In the genomic region with DNA sequence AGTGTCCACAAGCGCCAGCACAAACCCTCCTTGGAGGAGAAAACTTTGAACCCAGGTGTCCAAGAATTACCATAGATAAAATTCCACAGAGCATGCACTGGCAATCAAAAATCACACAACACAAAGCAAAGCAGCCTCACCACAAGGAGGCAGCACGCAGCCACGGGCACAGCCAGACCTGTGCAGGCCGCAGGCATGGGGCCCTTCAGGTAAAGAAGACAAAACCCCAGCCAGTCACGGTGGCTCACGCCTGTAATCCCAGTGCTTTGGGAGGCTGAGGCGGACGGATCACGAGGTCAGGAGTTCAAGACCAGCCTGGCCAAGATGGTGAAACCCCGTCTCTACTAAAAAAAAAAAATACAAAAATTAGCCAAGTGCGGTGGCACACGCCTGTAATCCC, we compare ENCODE assay signal across 9 cellular contexts. TPM values are rescaled to one million over a fixed set of nuclear protein-coding genes. Genes with fewer than 3 reads are reported as not detected.
DNase-seq lines count a peak whose midpoint lies in the region; ATAC-seq and TF ChIP-seq lines count a peak whose summit lies in the region.
"Not testable (repeated sequence)": the region's sequence is repeated elsewhere in the genome, so short reads cannot be mapped to it uniquely, and the experiment has no call there.
"Had no signal": no experiment of that assay in that cellular context is flagged by ENCODE, and none has a peak within 500 bp of the region (broad histone marks: within the 10 kb centered on the region; RNA-seq: fewer than 3 reads in every experiment).

No MANE protein-coding gene starts in this region.

- H3K27me3 ChIP-seq in HL-60 (ENCODE audit: insufficient read depth, poor library complexity, severe bottlenecking); naive thymus-derived CD4-positive, alpha-beta T cell (ENCODE audit: control insufficient read depth in 2 of 2, insufficient read depth in 2 of 2, low read length in 2 of 2): not testable (repeated sequence)

- H3K27ac ChIP-seq in HL-60 (replicated peaks); naive thymus-derived CD4-positive, alpha-beta T cell (ENCODE audit: low read depth, low read length): not testable (repeated sequence)

- H3K4me3 ChIP-seq in HL-60 (replicated peaks; ENCODE audit: insufficient read depth, low read length); fibroblast of mammary gland (ENCODE audit: control insufficient read depth, low read depth, low read length); naive thymus-derived CD4-positive, alpha-beta T cell (ENCODE audit: low read length): not testable (repeated sequence)

- H3K4me1 ChIP-seq in naive thymus-derived CD4-positive, alpha-beta T cell (ENCODE audit: control insufficient read depth in 2 of 2, insufficient read depth in 2 of 2, low read length in 2 of 2) = not testable (repeated sequence)

- peak; percentile 49 for TF ChIP-seq CTCF in HL-60 (IDR thresholded peaks at IDR 0.05; ENCODE audit: insufficient read depth, low read length)
- TF ChIP-seq CTCF in fibroblast of mammary gland (conservative IDR thresholded peaks at IDR 0.05; ENCODE audit: control insufficient read depth, insufficient read depth, low read depth, low read length) = peak; percentile 70

- ATAC-seq in naive thymus-derived CD4-positive, alpha-beta T cell = peak; percentile 43

- intact Hi-C loops in naive thymus-derived CD4-positive, alpha-beta T cell (cut with micrococcal nuclease) = loop anchor here in 1 of 2 donors (1.0 kb wide), 1 partner anchor 138 kb away; a partner anchor contains a TSS

- not testable (repeated sequence) for H3K27me3 Mint-ChIP-seq in naive thymus-derived CD4-positive, alpha-beta T cell

- H3K36me3 Mint-ChIP-seq in naive thymus-derived CD4-positive, alpha-beta T cell = not testable (repeated sequence)

- CTCF ChIA-PET in naive thymus-derived CD4-positive, alpha-beta T cell (lab: Charles Lee) = not testable (repeated sequence)

- not testable (repeated sequence) for H3K27ac Mint-ChIP-seq in naive thymus-derived CD4-positive, alpha-beta T cell

- not testable (repeated sequence) for H3K4me3 Mint-ChIP-seq in naive thymus-derived CD4-positive, alpha-beta T cell

- POLR2A ChIA-PET in naive thymus-derived CD4-positive, alpha-beta T cell (lab: Charles Lee) = not testable (repeated sequence)

- H3K4me1 Mint-ChIP-seq in naive thymus-derived CD4-positive, alpha-beta T cell = peaks cover 6 to 11% (median 8%) of the 10 kb centered on the region in 7 donors

- not testable (repeated sequence) for H3K9me3 Mint-ChIP-seq in naive thymus-derived CD4-positive, alpha-beta T cell

- peak; percentile 78 for DNase-seq in COLO668 (lab: John Stamatoyannopoulos, UW; ENCODE audit: unreplicated experiment)
- DNase-seq in HL-60 (ENCODE audit: low read depth in 1 of 2, low spot score in 1 of 2) = peak in 1 of 2 experiments; percentile 69
- DNase-seq in NCI-H460 (ENCODE audit: extremely low read depth, low read depth) = peak; percentile 24
- DNase-seq in T-helper 2 cell = peak in 3 of 5 experiments; percentile 18 to 67 (median 29)
- DNase-seq in activated effector memory CD4-positive, alpha-beta T cell treated with anti-CD3 and anti-CD28 coated beads, Interleukin-2, amount 50 U/mL, for 16 hours = peak; percentile 79
- peak; percentile 47 for DNase-seq in fibroblast of mammary gland (ENCODE audit: low read depth)
- DNase-seq in naive thymus-derived CD4-positive, alpha-beta T cell = peak in 7 of 9 donors; percentile 27 to 51 (median 44)
- DNase-seq in stimulated activated CD8-positive, alpha-beta memory T cell treated with anti-CD3 and anti-CD28 coated beads, Interleukin-4, amount 100 ng/mL, for 1 hour (ENCODE audit: low read depth in 2 of 2, low spot score in 1 of 2) = peak; percentile 2 to 30

- H3K36me3 ChIP-seq in naive thymus-derived CD4-positive, alpha-beta T cell (ENCODE audit: control insufficient read depth in 2 of 3, insufficient read depth in 3 of 3, low read length in 3 of 3) = not testable (repeated sequence)

- H3K9me3 ChIP-seq in naive thymus-derived CD4-positive, alpha-beta T cell (ENCODE audit: control insufficient read depth in 2 of 3, low read length in 3 of 3) = not testable (repeated sequence)

RNA-seq across cellular contexts. Expression of a gene that starts 8.0 kb away (rescaled TPM):
- 0.22 TPM in 1 of 2 replicates, not detected in the other for total RNA-seq in NCI-H460 (2014; rRNA removed; shearing (Covaris generic))
- polyA plus RNA-seq in NCI-H460 (2014; cell fraction: nucleus; rRNA removed) = 0.58 TPM in 1 of 2 replicates, not detected in the other
- 1 to 10 TPM in 3 of 5 experiments, under 1 TPM in 2; 0.29 to 5.7 (median 2.0) TPM for total RNA-seq in naive thymus-derived CD4-positive, alpha-beta T cell
- not detected for polyA plus RNA-seq in naive thymus-derived CD4-positive, alpha-beta T cell
- total RNA-seq: occipital lobe had no signal

RNA-seq across cellular contexts. Expression of a gene that starts 36.8 kb away (rescaled TPM):
- total RNA-seq in NCI-H460 (2014; rRNA removed; shearing (Covaris generic)) = 6.2 and 10.3 TPM in 2 replicates
- 1.7 and 3.4 TPM in 2 replicates for polyA plus RNA-seq in NCI-H460 (2014; cell fraction: nucleus; rRNA removed)
- 10 to 100 TPM in 3 of 5 experiments, 1 to 10 TPM in 2; 3.7 to 17.9 (median 11.4) TPM for total RNA-seq in naive thymus-derived CD4-positive, alpha-beta T cell
- 10 to 100 TPM in 1 of 2 donors, 1 to 10 TPM in 1; 7.7 to 17.1 TPM for polyA plus RNA-seq in naive thymus-derived CD4-positive, alpha-beta T cell

RNA-seq across cellular contexts. Expression of a gene that starts 49.5 kb away (rescaled TPM):
- total RNA-seq in NCI-H460 (2014; rRNA removed; shearing (Covaris generic)) = 3.6 and 4.0 TPM in 2 replicates
- 7.1 and 9.1 TPM in 2 replicates for polyA plus RNA-seq in NCI-H460 (2014; cell fraction: nucleus; rRNA removed)
- 10 to 100 TPM in 4 of 5 experiments, 1 to 10 TPM in 1; 3.1 to 47.7 (median 40.3) TPM for total RNA-seq in naive thymus-derived CD4-positive, alpha-beta T cell
- 1 to 10 TPM; 1.7 to 4.4 TPM for polyA plus RNA-seq in naive thymus-derived CD4-positive, alpha-beta T cell
